In the genomic region with DNA sequence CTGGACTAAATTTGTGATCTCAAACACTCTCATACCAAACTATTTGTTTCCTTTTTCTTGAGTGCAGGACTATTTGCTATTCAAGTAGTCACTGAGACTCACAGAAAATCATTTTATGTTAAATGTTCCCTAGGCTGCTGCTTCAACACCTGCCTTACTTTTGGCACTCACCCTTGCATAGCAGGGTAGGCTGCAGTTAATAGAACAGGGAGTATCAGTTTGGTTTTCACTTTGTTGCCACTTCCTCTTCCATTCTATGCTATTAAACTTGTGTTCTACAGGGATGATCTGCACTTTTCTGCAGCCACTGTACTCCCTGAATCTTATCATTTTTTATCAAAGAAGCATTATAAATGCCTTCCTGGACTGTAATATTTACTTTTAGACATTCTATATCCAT, we compare ENCODE assay signal across 13 cellular contexts.
DNase-seq lines count a peak whose midpoint lies in the region; ATAC-seq, FAIRE-seq and TF ChIP-seq lines count a peak whose summit lies in the region.
"Had no signal": no experiment of that assay in that cellular context is flagged by ENCODE, and none has a peak within 500 bp of the region (broad histone marks: within the 10 kb centered on the region; RNA-seq: fewer than 3 reads in every experiment).

No MANE protein-coding gene starts in this region.

- H4K20me1 ChIP-seq in OCI-LY3 (ENCODE audit: insufficient read depth, low read length): no peaks in the 10 kb centered on the region

- H3K9me3 ChIP-seq in OCI-LY3 (ENCODE audit: insufficient read depth, low read length) (peaks cover 5% of the 10 kb centered on the region), right lobe of liver (no peaks in the 10 kb centered on the region)
- H3K9me3 ChIP-seq: Caco-2 had no signal

- peaks cover 24% of the 10 kb centered on the region for H3K4me1 ChIP-seq in OCI-LY3 (ENCODE audit: low read length)
- H3K4me1 ChIP-seq in right lobe of liver: no peaks in the 10 kb centered on the region
- H3K4me1 ChIP-seq: Caco-2 had no signal

- peak overlapping the region; percentile 68 for H3K4me2 ChIP-seq in OCI-LY3 (ENCODE audit: low read length)

- H3K27ac ChIP-seq in OCI-LY3 (ENCODE audit: low read length) (peak overlapping the region; percentile 91), right lobe of liver (no peak overlapping the region)

- TF ChIP-seq CTCF in OCI-LY3 (IDR thresholded peaks at IDR 0.05; ENCODE audit: low read depth, low read length): no peak
- no peak for TF ChIP-seq CTCF in lower leg skin (IDR thresholded peaks at IDR 0.05)
- no peak for TF ChIP-seq CTCF in right lobe of liver (IDR thresholded peaks at IDR 0.05)

- no peak overlapping the region for H2AFZ ChIP-seq in OCI-LY3 (ENCODE audit: low read depth, low read length)

- H3K36me3 ChIP-seq in OCI-LY3 (replicated peaks; ENCODE audit: low read depth, low read length) (peaks cover 10% of the 10 kb centered on the region), right lobe of liver (no peaks in the 10 kb centered on the region)

- no peak for DNase-seq in lower leg skin (ENCODE audit: low spot score in 2 of 2)
- no peak for DNase-seq in RCC 7860 (ENCODE audit: low spot score)
- no peak for DNase-seq in NCI-H1930 (lab: John Stamatoyannopoulos, UW)
- no peak for DNase-seq in right lobe of liver
- DNase-seq: activated CD4-positive, alpha-beta T cell treated with anti-CD3 and anti-CD28 coated beads, Interleukin-2, amount 50 U/mL, for 4 hours; Caco-2; IMR-90; NCI-H2171 treated with DMSO at 0.1 percent for 48 hours had no signal

- intact Hi-C loops in lower leg skin (cut with DNase I; ENCODE audit: low total_unique reads) (no loop called here), right lobe of liver (cut with DNase I) (no loop called here)

- H3K4me3 ChIP-seq in OCI-LY3 (ENCODE audit: low read length): peak overlapping the region; percentile 47
- H3K4me3 ChIP-seq in lower leg skin (ENCODE audit: low read depth, poor library complexity, severe bottlenecking): no peak overlapping the region
- H3K4me3 ChIP-seq in right lobe of liver: no peak overlapping the region
- H3K4me3 ChIP-seq: lung had no signal

- H3K79me2 ChIP-seq in OCI-LY3 (ENCODE audit: low read length): no peaks in the 10 kb centered on the region

- peak; percentile 100 for ATAC-seq in GM18867 (IDR thresholded peaks at IDR 0.05; ENCODE audit: unreplicated experiment)
- peak; percentile 100 for ATAC-seq in GM21423 (IDR thresholded peaks at IDR 0.05; ENCODE audit: unreplicated experiment)
- ATAC-seq in HG03045 (IDR thresholded peaks at IDR 0.05; ENCODE audit: unreplicated experiment): peak; percentile 89
- ATAC-seq in right lobe of liver: no peak

- H3K27me3 ChIP-seq in OCI-LY3 (ENCODE audit: low read depth, low read length) (no peaks in the 10 kb centered on the region), right lobe of liver (no peaks in the 10 kb centered on the region)

- no peak for FAIRE-seq in RCC 7860 (lab: Jason Lieb, UNC)

- no peak for TF ChIP-seq POLR2A in lower leg skin (IDR thresholded peaks at IDR 0.05)
- TF ChIP-seq POLR2A in right lobe of liver (IDR thresholded peaks at IDR 0.05): no peak

- H3K9ac ChIP-seq in OCI-LY3 (ENCODE audit: low read length): peak overlapping the region; percentile 40; the same call in 1 of the 2 replicates

Comparison
In these comparisons a context has a peak if more than half of its experiments do, and no peak if none do; other contexts are left out.
1. ATAC-seq: peak in GM18867 (single experiment), GM21423 (single experiment) and HG03045 (single experiment); none in right lobe of liver (0 of 4).